8 cellular contexts compared by ENCODE assay signal in the genomic region with DNA sequence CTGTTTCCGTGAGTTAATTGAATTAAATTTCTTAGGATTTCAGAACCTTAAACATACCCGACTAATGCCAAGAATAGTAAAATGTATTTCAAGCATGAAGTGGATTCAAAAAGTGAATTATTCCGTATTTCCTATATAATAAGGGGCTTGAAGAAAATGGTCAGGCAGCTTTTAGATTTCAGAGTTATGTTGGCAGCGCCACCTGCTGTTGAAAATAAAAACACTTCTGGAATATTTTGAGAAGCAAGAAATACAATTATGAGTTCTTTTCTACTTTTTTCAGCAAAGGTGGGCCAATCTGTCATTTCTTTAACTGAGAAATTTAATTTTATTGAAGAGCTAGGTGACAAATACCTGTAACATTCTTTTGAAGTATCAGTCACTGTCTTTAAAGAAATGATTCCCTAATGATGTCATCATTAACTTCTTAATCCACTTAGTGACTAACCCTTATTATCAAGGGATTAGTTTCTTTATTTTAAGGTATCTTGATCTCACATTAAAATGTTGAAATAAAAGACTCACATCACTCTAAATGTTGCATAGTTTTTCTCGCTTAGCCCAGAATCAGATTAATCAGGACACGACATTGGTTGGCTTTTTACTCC. TPM values are rescaled to one million over a fixed set of nuclear protein-coding genes. Genes with fewer than 3 reads are reported as not detected.
DNase-seq lines count a peak whose midpoint lies in the region; ATAC-seq, FAIRE-seq and TF ChIP-seq lines count a peak whose summit lies in the region.

No MANE protein-coding gene starts in this region.

- no peaks in the 10 kb centered on the region for H4K20me1 ChIP-seq in keratinocyte (ENCODE audit: control insufficient read depth, extremely low read depth, insufficient read depth, low read length)

- POLR2A ChIA-PET in activated CD8-positive, alpha-beta T cell treated with anti-CD3 and anti-CD28 coated beads, Interleukin-2, amount 10 ng/mL, durations not matched to agents 7 days and 5 days (lab: Charles Lee) = no interaction called here

- DNase-seq in cardiac muscle cell (ENCODE audit: low read depth in 1 of 2, low spot score in 1 of 2) (peak; percentile 61 to 67), left ventricle myocardium superior (no peak), NCI-H146 (lab: John Stamatoyannopoulos, UW) (peak; percentile 42), keratinocyte (ENCODE audit: low read depth, low spot score) (no peak), uterus (no peak), GOT3 (lab: John Stamatoyannopoulos, UW) (no peak)
- DNase-seq in activated CD8-positive, alpha-beta T cell treated with anti-CD3 and anti-CD28 coated beads, Interleukin-2, amount 10 ng/mL, durations not matched to agents 7 days and 5 days = peak; percentile 54

- no peaks in the 10 kb centered on the region for H3K79me2 ChIP-seq in keratinocyte (ENCODE audit: control insufficient read depth, insufficient read depth, low read length)

- H3K9me3 Mint-ChIP-seq in activated CD8-positive, alpha-beta T cell treated with anti-CD3 and anti-CD28 coated beads, Interleukin-2, amount 10 ng/mL, durations not matched to agents 7 days and 5 days (ENCODE audit: insufficient read depth) = no peaks in the 10 kb centered on the region

- H3K27ac Mint-ChIP-seq in activated CD8-positive, alpha-beta T cell treated with anti-CD3 and anti-CD28 coated beads, Interleukin-2, amount 10 ng/mL, durations not matched to agents 7 days and 5 days = no peak overlapping the region

- peaks cover 11% of the 10 kb centered on the region for H3K4me1 ChIP-seq in cardiac muscle cell (ENCODE audit: low read depth)
- peaks cover 47% of the 10 kb centered on the region for H3K4me1 ChIP-seq in keratinocyte (ENCODE audit: control insufficient read depth, extremely low read depth, insufficient read depth, low read length)
- no peaks in the 10 kb centered on the region for H3K4me1 ChIP-seq in uterus

- peak; percentile 5 for FAIRE-seq in keratinocyte (lab: Jason Lieb, UNC)

- H3K27me3 Mint-ChIP-seq in activated CD8-positive, alpha-beta T cell treated with anti-CD3 and anti-CD28 coated beads, Interleukin-2, amount 10 ng/mL, durations not matched to agents 7 days and 5 days (ENCODE audit: low read depth) = no peaks in the 10 kb centered on the region

- intact Hi-C loops in left ventricle myocardium superior (cut with micrococcal nuclease) = loop anchor here (5.0 kb wide), 1 partner anchor 221 kb away; no protein-coding TSS in a partner anchor
- intact Hi-C loops in uterus (cut with DNase I; ENCODE audit: low total_unique reads) = no loop called here

- no peak for TF ChIP-seq POLR2A in uterus (IDR thresholded peaks at IDR 0.05)

- no peaks in the 10 kb centered on the region for H3K27me3 ChIP-seq in cardiac muscle cell
- H3K27me3 ChIP-seq in keratinocyte (ENCODE audit: control insufficient read depth, extremely low read depth, insufficient read depth, low read length) = no peaks in the 10 kb centered on the region
- no peaks in the 10 kb centered on the region for H3K27me3 ChIP-seq in uterus

- H3K4me3 Mint-ChIP-seq in activated CD8-positive, alpha-beta T cell treated with anti-CD3 and anti-CD28 coated beads, Interleukin-2, amount 10 ng/mL, durations not matched to agents 7 days and 5 days = no peak overlapping the region

- CTCF ChIA-PET in activated CD8-positive, alpha-beta T cell treated with anti-CD3 and anti-CD28 coated beads, Interleukin-2, amount 10 ng/mL, durations not matched to agents 7 days and 5 days (lab: Charles Lee) = interaction anchor here (0.6 to 3.7 kb wide), 24 partner anchors 8 to 487 kb away, joined by 3 to 51 read pairs (median 4); no protein-coding TSS in a partner anchor

- H3K27ac ChIP-seq in cardiac muscle cell (no peak overlapping the region), keratinocyte (ENCODE audit: control insufficient read depth, insufficient read depth, low read length) (no peak overlapping the region), uterus (no peak overlapping the region)

- TF ChIP-seq CTCF in cardiac muscle cell (IDR thresholded peaks at IDR 0.05; ENCODE audit: low read depth, low read length) (peak; percentile 57), keratinocyte (optimal IDR thresholded peaks at IDR 0.05 in 1 of 3, IDR thresholded peaks at IDR 0.05 in 1 of 3, conservative IDR thresholded peaks at IDR 0.05 in 1 of 3; ENCODE audit: extremely low read depth in 1 of 3, insufficient read depth in 2 of 3, low read length in 3 of 3) (peak in 2 of 3 experiments; percentile 31 to 40), uterus (IDR thresholded peaks at IDR 0.05) (peak; percentile 33 to 58 (median 46))

- H2AFZ ChIP-seq in keratinocyte (ENCODE audit: control insufficient read depth, low read length) = no peak overlapping the region

- H3K4me1 Mint-ChIP-seq in activated CD8-positive, alpha-beta T cell treated with anti-CD3 and anti-CD28 coated beads, Interleukin-2, amount 10 ng/mL, durations not matched to agents 7 days and 5 days (ENCODE audit: low read depth) = peaks cover 16% of the 10 kb centered on the region

- no peaks in the 10 kb centered on the region for H3K36me3 ChIP-seq in cardiac muscle cell
- no peaks in the 10 kb centered on the region for H3K36me3 ChIP-seq in keratinocyte (ENCODE audit: control insufficient read depth in 2 of 2, extremely low read depth in 1 of 2, insufficient read depth in 2 of 2, low read length in 2 of 2)
- no peaks in the 10 kb centered on the region for H3K36me3 ChIP-seq in uterus

- no peak for ATAC-seq in left ventricle myocardium superior
- no peak for ATAC-seq in activated CD8-positive, alpha-beta T cell treated with anti-CD3 and anti-CD28 coated beads, Interleukin-2, amount 10 ng/mL, durations not matched to agents 7 days and 5 days
- no peak for ATAC-seq in HG03045 (IDR thresholded peaks at IDR 0.05; ENCODE audit: unreplicated experiment)

- H3K9me1 ChIP-seq in keratinocyte (ENCODE audit: control insufficient read depth, extremely low read depth, insufficient read depth, low read length) = no peaks in the 10 kb centered on the region

- H3K9ac ChIP-seq in keratinocyte (ENCODE audit: control insufficient read depth, extremely low read depth, insufficient read depth, low read length) = no peak overlapping the region

- no peaks in the 10 kb centered on the region for H3K36me3 Mint-ChIP-seq in activated CD8-positive, alpha-beta T cell treated with anti-CD3 and anti-CD28 coated beads, Interleukin-2, amount 10 ng/mL, durations not matched to agents 7 days and 5 days (ENCODE audit: low read depth)

- H3K4me2 ChIP-seq in keratinocyte (ENCODE audit: control insufficient read depth, extremely low read depth, insufficient read depth, low read depth, low read length) = no peak overlapping the region

- dilution Hi-C loops in keratinocyte (cut with MboI; ENCODE audit: extremely low pct_ligation_motif_present, low sequenced_read_pairs) = no loop called here

- H3K4me3 ChIP-seq in cardiac muscle cell (no peak overlapping the region), keratinocyte (ENCODE audit: control insufficient read depth in 2 of 3, extremely low read depth in 1 of 3, insufficient read depth in 2 of 3, low read depth in 1 of 3, low read length in 3 of 3) (no peak overlapping the region), uterus (no peak overlapping the region)

- no peaks in the 10 kb centered on the region for H3K9me3 ChIP-seq in cardiac muscle cell (ENCODE audit: low read depth)
- no peaks in the 10 kb centered on the region for H3K9me3 ChIP-seq in keratinocyte (ENCODE audit: control insufficient read depth, low read depth, low read length)
- H3K9me3 ChIP-seq in uterus = no peaks in the 10 kb centered on the region

RNA-seq across cellular contexts. Expression of a gene that starts 36.6 kb away (rescaled TPM):
- not detected in 2 replicates for total RNA-seq in cardiac muscle cell
- not detected in 2 replicates for polyA plus RNA-seq in cardiac muscle cell
- not detected for total RNA-seq in left ventricle myocardium superior
- total RNA-seq in activated CD8-positive, alpha-beta T cell treated with anti-CD3 and anti-CD28 coated beads, Interleukin-2, amount 10 ng/mL, durations not matched to agents 7 days and 5 days = not detected
- polyA plus RNA-seq in keratinocyte = not detected in 3 replicates
- not detected for polyA plus RNA-seq in keratinocyte (2011; ENCODE audit: low read depth)
- polyA plus RNA-seq in keratinocyte (2011; cell fraction: cytosol; rRNA removed) = not detected in 2 replicates
- polyA plus RNA-seq in keratinocyte (2011; cell fraction: nucleus; rRNA removed) = not detected in 2 replicates
- not detected in 2 replicates for polyA plus RNA-seq in keratinocyte (2012; ENCODE audit: low replicate concordance)
- not detected in 3 replicates for polyA minus RNA-seq in keratinocyte
- not detected for polyA minus RNA-seq in keratinocyte (2011; cell fraction: cytosol; rRNA and poly(A)+ RNA removed)
- polyA minus RNA-seq in keratinocyte (2011; cell fraction: nucleus; rRNA and poly(A)+ RNA removed) = not detected in 2 replicates
- 1 to 10 TPM in 2 of 4 donors, not detected in 2; 7.1 to 9.1 TPM for total RNA-seq in uterus

Comparison
In these comparisons a context has a peak if more than half of its experiments do, and no peak if none do; other contexts are left out.
1. DNase-seq: peak in cardiac muscle cell (2 of 2), NCI-H146 (single experiment) and activated CD8-positive, alpha-beta T cell treated with anti-CD3 and anti-CD28 coated beads, Interleukin-2, amount 10 ng/mL, durations not matched to agents 7 days and 5 days (single experiment); none in left ventricle myocardium superior (single experiment), keratinocyte (single experiment), uterus (0 of 2) and GOT3 (single experiment).
2. Peak in every context shown above with its lines, with median percentiles within 50 percentile points of each other: CTCF ChIP-seq.